Comparison of ENCODE assay signal across 22 cellular contexts in the genomic region with DNA sequence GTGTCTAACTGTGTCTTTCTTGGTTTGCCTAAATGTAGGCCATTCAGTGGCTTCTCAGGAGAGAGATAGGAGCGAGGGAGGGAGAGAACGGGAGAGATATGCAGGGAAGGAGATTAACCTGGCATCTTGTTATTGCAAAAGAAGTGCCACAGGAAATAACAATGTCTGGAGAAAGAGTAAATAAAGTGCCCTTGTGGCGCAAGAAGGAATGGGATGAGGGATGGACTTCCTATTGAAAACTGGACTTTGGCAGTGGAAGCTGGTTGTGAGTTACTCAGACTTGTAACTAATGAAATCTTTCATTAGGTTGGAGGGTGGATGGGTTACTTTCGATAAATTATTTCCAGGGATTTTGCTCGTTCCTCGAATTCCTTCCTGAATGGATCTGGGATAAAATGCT.
"Had no signal": no experiment of that assay in that cellular context is flagged by ENCODE, and none has a peak within 500 bp of the region (broad histone marks: within the 10 kb centered on the region; RNA-seq: fewer than 3 reads in every experiment).

No MANE protein-coding gene starts in this region.

- H3K4me3 Mint-ChIP-seq: activated naive CD8-positive, alpha-beta T cell; activated T-cell treated with anti-CD3 and anti-CD28 coated beads, Interleukin-2, amount 50 U/mL, for 24 hours; activated T-helper 17 cell treated with anti-CD3 and anti-CD28 coated beads, Interleukin-2, amount 50 U/mL, for 72 hours; mesothelial cell of epicardium; naive thymus-derived CD8-positive, alpha-beta T cell; stimulated activated naive CD8-positive, alpha-beta T cell treated with anti-CD3 and anti-CD28 coated beads, Interleukin-15, Interleukin-2, amounts not matched to agents 100 ng/mL and 50 ng/mL, for 24 hours; T-helper 1 cell treated with Interleukin-12 subunit alpha and Interleukin-12 subunit beta and Interleukin-4 antibody, amounts not matched to agents 30 μg/mL and 1 μg/mL, for 36 hours; WTC11 had no signal

- H3K27me3 ChIP-seq: adrenal gland, esophagus muscularis mucosa, gastroesophageal sphincter, left lung, thyroid gland, upper lobe of right lung had no signal

- H3K4me1 Mint-ChIP-seq: activated T-helper 17 cell treated with anti-CD3 and anti-CD28 coated beads, Interleukin-2, amount 50 U/mL, for 72 hours had no signal

- H3K27ac Mint-ChIP-seq: activated naive CD8-positive, alpha-beta T cell; activated T-cell treated with anti-CD3 and anti-CD28 coated beads, Interleukin-2, amount 50 U/mL, for 24 hours; activated T-helper 17 cell treated with anti-CD3 and anti-CD28 coated beads, Interleukin-2, amount 50 U/mL, for 72 hours; mesothelial cell of epicardium; naive thymus-derived CD8-positive, alpha-beta T cell; progenitor cell of endocrine pancreas; stimulated activated naive CD8-positive, alpha-beta T cell treated with anti-CD3 and anti-CD28 coated beads, Interleukin-15, Interleukin-2, amounts not matched to agents 100 ng/mL and 50 ng/mL, for 24 hours; T-helper 1 cell treated with Interleukin-12 subunit alpha and Interleukin-12 subunit beta and Interleukin-4 antibody, amounts not matched to agents 30 μg/mL and 1 μg/mL, for 36 hours; WTC11 had no signal

- H3K27ac ChIP-seq: adrenal gland, esophagus muscularis mucosa, gastroesophageal sphincter, left lung, thyroid gland, upper lobe of right lung had no signal

- H3K27me3 Mint-ChIP-seq: activated naive CD8-positive, alpha-beta T cell; activated T-cell treated with anti-CD3 and anti-CD28 coated beads, Interleukin-2, amount 50 U/mL, for 24 hours had no signal

- DNase-seq: activated CD8-positive, alpha-beta memory T cell treated with anti-CD3 and anti-CD28 coated beads, Interleukin-2, amount 50 U/mL, for 4 hours; activated naive CD4-positive, alpha-beta T cell; activated T-cell treated with anti-CD3 and anti-CD28 coated beads, Interleukin-2, amount 50 U/mL, for 24 hours; adrenal gland; effector CD8-positive, alpha-beta T cell; head of caudate nucleus; left lung; naive thymus-derived CD8-positive, alpha-beta T cell; stimulated activated CD4-positive, alpha-beta T cell treated with anti-CD3 and anti-CD28 coated beads, Interleukin-1b, Interleukin-23, amount 100 ng/mL, for 48 hours; substantia nigra; T1000; thyroid gland; upper lobe of right lung had no signal

- ATAC-seq: activated T-helper 17 cell treated with anti-CD3 and anti-CD28 coated beads, Interleukin-2, amount 50 U/mL, for 72 hours; gastroesophageal sphincter; left lung; naive thymus-derived CD8-positive, alpha-beta T cell; upper lobe of right lung; WTC11 had no signal

- H3K36me3 Mint-ChIP-seq: activated naive CD8-positive, alpha-beta T cell; mesothelial cell of epicardium; naive thymus-derived CD8-positive, alpha-beta T cell; WTC11 had no signal

- H3K9me3 Mint-ChIP-seq: activated T-cell treated with anti-CD3 and anti-CD28 coated beads, Interleukin-2, amount 50 U/mL, for 24 hours; activated T-helper 17 cell treated with anti-CD3 and anti-CD28 coated beads, Interleukin-2, amount 50 U/mL, for 72 hours; mesothelial cell of epicardium; naive thymus-derived CD8-positive, alpha-beta T cell; stimulated activated naive CD8-positive, alpha-beta T cell treated with anti-CD3 and anti-CD28 coated beads, Interleukin-15, Interleukin-2, amounts not matched to agents 100 ng/mL and 50 ng/mL, for 24 hours; T-helper 1 cell treated with Interleukin-12 subunit alpha and Interleukin-12 subunit beta and Interleukin-4 antibody, amounts not matched to agents 30 μg/mL and 1 μg/mL, for 36 hours; WTC11 had no signal

- H3K36me3 ChIP-seq: adrenal gland, esophagus muscularis mucosa, gastroesophageal sphincter, left lung, thyroid gland, upper lobe of right lung had no signal

- H3K4me1 ChIP-seq: left lung had no signal

- H3K4me3 ChIP-seq: adrenal gland, esophagus muscularis mucosa, gastroesophageal sphincter, left lung, thyroid gland, upper lobe of right lung had no signal

- H3K9me3 ChIP-seq: adrenal gland, esophagus muscularis mucosa, gastroesophageal sphincter, left lung, thyroid gland, upper lobe of right lung had no signal
